ENCODE assay signal across 25 cellular contexts in genomic region chr3:128572013-128572412, GRCh38.
"Had no signal": no experiment of that assay in that cellular context is flagged by ENCODE, and none has a peak within 500 bp of the region (broad histone marks: within the 10 kb centered on the region; RNA-seq: fewer than 3 reads in every experiment).

No MANE protein-coding gene starts in this region.

- H3K4me3 Mint-ChIP-seq: activated CD4-positive, alpha-beta memory T cell treated with anti-CD3 and anti-CD28 coated beads for 36 hours; activated CD4-positive, alpha-beta T cell treated with anti-CD3 and anti-CD28 coated beads for 36 hours; activated CD4-positive, alpha-beta T cell treated with anti-CD3 and anti-CD28 coated beads, Interleukin-2, amount 10 ng/mL, durations not matched to agents 24 days and 14 days; activated CD8-positive, alpha-beta memory T cell treated with anti-CD3 and anti-CD28 coated beads, Interleukin-2, amount 10 ng/mL, durations not matched to agents 7 days and 5 days; activated CD8-positive, alpha-beta T cell treated with anti-CD3 and anti-CD28 coated beads, Interleukin-2, amount 10 ng/mL, durations not matched to agents 7 days and 5 days; activated naive CD4-positive, alpha-beta T cell treated with anti-CD3 and anti-CD28 coated beads, Interleukin-2, amount 10 ng/mL, durations not matched to agents 7 days and 5 days; activated naive CD8-positive, alpha-beta T cell treated with anti-CD3 and anti-CD28 coated beads, Interleukin-2, amount 10 ng/mL, durations not matched to agents 7 days and 5 days; activated T-helper 1 cell treated with anti-CD3 and anti-CD28 coated beads, Interleukin-12 subunit alpha, Interleukin-12 subunit beta, Interleukin-2, Interleukin-4 antibody, amounts not matched to agents 30 ng/mL and 10 ng/mL and 1 ng/mL, durations not matched to agents 14 hours and 24 hours and 36 hours; brain had no signal

- H3K36me3 ChIP-seq: ascending aorta, breast epithelium, cardiac muscle cell, colonic mucosa, esophagus squamous epithelium, gastroesophageal sphincter had no signal

- H3K27ac ChIP-seq: ascending aorta, breast epithelium, cardiac muscle cell, colonic mucosa, epithelial cell of prostate, esophagus squamous epithelium, gastroesophageal sphincter had no signal

- H3K9me3 ChIP-seq: ascending aorta, breast epithelium, colonic mucosa, esophagus squamous epithelium, gastroesophageal sphincter had no signal

- H3K4me1 ChIP-seq: ascending aorta, breast epithelium, colonic mucosa had no signal

- H3K27ac Mint-ChIP-seq: activated CD8-positive, alpha-beta memory T cell treated with anti-CD3 and anti-CD28 coated beads, Interleukin-2, amount 10 ng/mL, durations not matched to agents 7 days and 5 days; activated CD8-positive, alpha-beta T cell treated with anti-CD3 and anti-CD28 coated beads, Interleukin-2, amount 10 ng/mL, durations not matched to agents 7 days and 5 days; activated naive CD4-positive, alpha-beta T cell treated with anti-CD3 and anti-CD28 coated beads, Interleukin-2, amount 10 ng/mL, durations not matched to agents 7 days and 5 days; activated naive CD8-positive, alpha-beta T cell treated with anti-CD3 and anti-CD28 coated beads, Interleukin-2, amount 10 ng/mL, durations not matched to agents 7 days and 5 days; brain had no signal

- H3K36me3 Mint-ChIP-seq: activated CD4-positive, alpha-beta memory T cell treated with anti-CD3 and anti-CD28 coated beads for 36 hours; activated CD8-positive, alpha-beta memory T cell treated with anti-CD3 and anti-CD28 coated beads, Interleukin-2, amount 10 ng/mL, durations not matched to agents 7 days and 5 days; activated naive CD4-positive, alpha-beta T cell treated with anti-CD3 and anti-CD28 coated beads, Interleukin-2, amount 10 ng/mL, durations not matched to agents 7 days and 5 days; activated naive CD4-positive, alpha-beta T cell treated with anti-CD3 and anti-CD28 coated beads, Interleukin-2, amount 50 U/mL, for 72 hours; activated naive CD8-positive, alpha-beta T cell treated with anti-CD3 and anti-CD28 coated beads, Interleukin-2, amount 10 ng/mL, durations not matched to agents 7 days and 5 days; brain had no signal

- DNase-seq: activated CD4-positive, CD25-positive, alpha-beta regulatory T cell; activated CD8-positive, alpha-beta memory T cell treated with anti-CD3 and anti-CD28 coated beads, Interleukin-2, amount 50 U/mL, for 4 hours; activated gamma-delta T cell; activated naive CD4-positive, alpha-beta T cell; activated naive CD8-positive, alpha-beta T cell treated with anti-CD3 and anti-CD28 coated beads, Interleukin-2, amount 10 ng/mL, durations not matched to agents 7 days and 5 days; activated T-cell treated with anti-CD3 and anti-CD28 coated beads, Interleukin-2, amount 50 U/mL, for 1 hour; cerebellar nuclear complex; effector CD8-positive, alpha-beta T cell; esophagus squamous epithelium; foreskin melanocyte had no signal

- H3K27me3 ChIP-seq: ascending aorta, cardiac muscle cell, colonic mucosa had no signal

- ATAC-seq: gastroesophageal sphincter had no signal

- H3K4me3 ChIP-seq: ascending aorta, breast epithelium, cardiac muscle cell, colonic mucosa, esophagus squamous epithelium, gastroesophageal sphincter had no signal

- H3K9me3 Mint-ChIP-seq: activated CD4-positive, alpha-beta memory T cell treated with anti-CD3 and anti-CD28 coated beads for 36 hours; activated CD4-positive, alpha-beta T cell treated with anti-CD3 and anti-CD28 coated beads, Interleukin-2, amount 10 ng/mL, durations not matched to agents 24 days and 14 days; activated naive CD4-positive, alpha-beta T cell treated with anti-CD3 and anti-CD28 coated beads, Interleukin-2, amount 10 ng/mL, durations not matched to agents 7 days and 5 days; activated naive CD4-positive, alpha-beta T cell treated with anti-CD3 and anti-CD28 coated beads, Interleukin-2, amount 50 U/mL, for 72 hours; activated naive CD8-positive, alpha-beta T cell treated with anti-CD3 and anti-CD28 coated beads, Interleukin-2, amount 10 ng/mL, durations not matched to agents 7 days and 5 days; activated T-helper 1 cell treated with anti-CD3 and anti-CD28 coated beads, Interleukin-12 subunit alpha, Interleukin-12 subunit beta, Interleukin-2, Interleukin-4 antibody, amounts not matched to agents 30 ng/mL and 10 ng/mL and 1 ng/mL, durations not matched to agents 14 hours and 24 hours and 36 hours had no signal
